In genomic region chr5:32158679-32158975, GRCh38 we compare ENCODE assay signal across 18 cellular contexts.
"Had no signal": no experiment of that assay in that cellular context is flagged by ENCODE, and none has a peak within 500 bp of the region (broad histone marks: within the 10 kb centered on the region; RNA-seq: fewer than 3 reads in every experiment).

No MANE protein-coding gene starts in this region.

- FAIRE-seq: frontal cortex, islet of Langerhans had no signal

- H3K36me3 ChIP-seq: heart left ventricle, suprapubic skin, thyroid gland, vagina had no signal

- DNase-seq: cortex of kidney; dorsolateral prefrontal cortex; effector CD8-positive, alpha-beta T cell; heart left ventricle; hippocampal formation; mucosa of descending colon; naive thymus-derived CD8-positive, alpha-beta T cell; posterior cingulate gyrus; right cardiac atrium; stimulated activated CD4-positive, alpha-beta T cell treated with anti-CD3 and anti-CD28 coated beads, Interleukin-2, amount 100 ng/mL, for 48 hours; stimulated activated naive CD4-positive, alpha-beta T cell treated with Interleukin-2 at 50 U/mL for 16 hours; thyroid gland; upper lobe of left lung had no signal

- H3K27me3 Mint-ChIP-seq: naive thymus-derived CD8-positive, alpha-beta T cell had no signal

- H3K4me2 ChIP-seq: smooth muscle cell had no signal

- H3K27me3 ChIP-seq: dorsolateral prefrontal cortex, heart left ventricle, suprapubic skin, thyroid gland, upper lobe of left lung, vagina had no signal

- H3K27ac ChIP-seq: dorsolateral prefrontal cortex, suprapubic skin, thyroid gland, vagina had no signal

- H3K4me3 Mint-ChIP-seq: naive thymus-derived CD8-positive, alpha-beta T cell had no signal

- H3K9me3 ChIP-seq: heart left ventricle, mucosa of descending colon, suprapubic skin, thyroid gland, upper lobe of left lung, vagina had no signal

- H3K9me3 Mint-ChIP-seq: naive thymus-derived CD8-positive, alpha-beta T cell had no signal

- ATAC-seq: mucosa of descending colon; naive thymus-derived CD8-positive, alpha-beta T cell; right cardiac atrium had no signal

- H3K4me3 ChIP-seq: dorsolateral prefrontal cortex, heart left ventricle, mucosa of descending colon, smooth muscle cell, suprapubic skin, thyroid gland, upper lobe of left lung, vagina had no signal
